In the genomic region with DNA sequence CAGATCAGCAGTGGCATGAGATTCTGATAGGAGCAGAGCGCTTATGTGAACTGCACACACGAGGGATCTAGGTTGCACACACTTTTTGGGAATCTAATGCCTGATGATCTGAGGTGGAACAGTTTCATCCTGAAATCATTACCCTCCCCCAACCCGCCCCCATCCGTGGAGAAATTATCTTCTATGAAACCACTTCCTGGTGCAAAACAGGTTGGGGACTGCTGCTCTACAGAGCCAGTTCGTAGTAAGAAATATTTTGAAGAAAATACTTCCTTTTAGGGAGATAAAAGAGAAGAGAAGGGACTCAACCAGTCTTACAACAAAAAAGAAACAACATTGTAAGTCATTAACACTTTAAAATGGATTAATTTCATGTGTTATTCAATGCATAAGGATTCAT, we compare ENCODE assay signal across 26 cellular contexts.
DNase-seq lines count a peak whose midpoint lies in the region; ATAC-seq and FAIRE-seq lines count a peak whose summit lies in the region.
"Had no signal": no experiment of that assay in that cellular context is flagged by ENCODE, and none has a peak within 500 bp of the region (broad histone marks: within the 10 kb centered on the region; RNA-seq: fewer than 3 reads in every experiment).

No MANE protein-coding gene starts in this region.

- no peak overlapping the region for H3K4me3 ChIP-seq in BLaER1
- H3K4me3 ChIP-seq in CD4-positive, CD25-positive, alpha-beta regulatory T cell (ENCODE audit: low read depth, low read length), result no peak overlapping the region
- H3K4me3 ChIP-seq: A549, SJCRH30 had no signal

- H3K4me2 ChIP-seq in BLaER1, result peak overlapping the region; percentile 36
- H3K4me2 ChIP-seq: A549 had no signal

- H3K27me3 Mint-ChIP-seq in activated naive CD4-positive, alpha-beta T cell treated with anti-CD3 and anti-CD28 coated beads for 36 hours (ENCODE audit: low read depth), result no peaks in the 10 kb centered on the region
- no peaks in the 10 kb centered on the region for H3K27me3 Mint-ChIP-seq in CD4-positive, CD25-positive, alpha-beta regulatory T cell
- peaks cover 0 to 5% of the 10 kb centered on the region in 2 donors for H3K27me3 Mint-ChIP-seq in T-cell

- H3K9ac ChIP-seq in BLaER1, result no peak overlapping the region

- no peak overlapping the region for H3K4me3 Mint-ChIP-seq in activated naive CD4-positive, alpha-beta T cell treated with anti-CD3 and anti-CD28 coated beads for 36 hours
- H3K4me3 Mint-ChIP-seq in CD4-positive, CD25-positive, alpha-beta regulatory T cell, result peak overlapping the region in 3 of 4 donors; percentile 16 to 69 (median 52)
- peak overlapping the region in 1 of 3 donors; percentile 35 for H3K4me3 Mint-ChIP-seq in T-cell

- no peak overlapping the region for H3K27ac ChIP-seq in BLaER1
- H3K27ac ChIP-seq in CD4-positive, CD25-positive, alpha-beta regulatory T cell (ENCODE audit: insufficient read depth, low read length, poor library complexity, severe bottlenecking), result no peak overlapping the region
- H3K27ac ChIP-seq: A549, C4-2B, SJCRH30 had no signal

- ATAC-seq in CD4-positive, CD25-positive, alpha-beta regulatory T cell (ENCODE audit: low read depth in 2 of 2), result peak; percentile 31 to 50
- peak; percentile 52 to 74 (median 68) for ATAC-seq in T-cell (replicated peaks in 1 of 4)
- ATAC-seq: A549, HCT116, PC-3, Right ventricle myocardium inferior, SK-N-SH treated with all-trans-retinoic acid at 6 μM for 48 hours had no signal

- no peak for FAIRE-seq in urothelium cell line (lab: Jason Lieb, UNC)
- FAIRE-seq: A549, GM12892, GM19239 had no signal

- POLR2A ChIA-PET in T-cell (lab: Charles Lee), result no interaction called here

- H4K20me1 ChIP-seq in BLaER1, result no peaks in the 10 kb centered on the region

- peaks cover 1% of the 10 kb centered on the region for H3K9me3 Mint-ChIP-seq in activated naive CD4-positive, alpha-beta T cell treated with anti-CD3 and anti-CD28 coated beads for 36 hours
- peaks cover 0 to 3% (median 0%) of the 10 kb centered on the region in 7 donors for H3K9me3 Mint-ChIP-seq in CD4-positive, CD25-positive, alpha-beta regulatory T cell
- H3K9me3 Mint-ChIP-seq in T-cell, result no peaks in the 10 kb centered on the region

- H3K4me1 Mint-ChIP-seq in activated naive CD4-positive, alpha-beta T cell treated with anti-CD3 and anti-CD28 coated beads for 36 hours (ENCODE audit: low read depth), result peaks cover 20% of the 10 kb centered on the region
- peaks cover 7 to 27% (median 11%) of the 10 kb centered on the region in 4 donors for H3K4me1 Mint-ChIP-seq in CD4-positive, CD25-positive, alpha-beta regulatory T cell
- H3K4me1 Mint-ChIP-seq in T-cell, result peaks cover 23 to 25% (median 23%) of the 10 kb centered on the region in 3 donors

- H3K36me3 Mint-ChIP-seq in activated naive CD4-positive, alpha-beta T cell treated with anti-CD3 and anti-CD28 coated beads for 36 hours (ENCODE audit: low read depth), result no peaks in the 10 kb centered on the region
- no peaks in the 10 kb centered on the region for H3K36me3 Mint-ChIP-seq in CD4-positive, CD25-positive, alpha-beta regulatory T cell
- H3K36me3 Mint-ChIP-seq in T-cell, result no peaks in the 10 kb centered on the region

- no peaks in the 10 kb centered on the region for H3K27me3 ChIP-seq in BLaER1
- H3K27me3 ChIP-seq in CD4-positive, CD25-positive, alpha-beta regulatory T cell (ENCODE audit: control insufficient read depth, insufficient read depth, low read length), result no peaks in the 10 kb centered on the region
- H3K27me3 ChIP-seq: SJCRH30 had no signal

- H3K36me3 ChIP-seq in BLaER1, result no peaks in the 10 kb centered on the region
- H3K36me3 ChIP-seq in CD4-positive, CD25-positive, alpha-beta regulatory T cell (ENCODE audit: control insufficient read depth, insufficient read depth, low read length), result no peaks in the 10 kb centered on the region
- H3K36me3 ChIP-seq: SJCRH30 had no signal

- peak; percentile 13 for DNase-seq in activated naive CD4-positive, alpha-beta T cell treated with anti-CD3 and anti-CD28 coated beads for 36 hours
- DNase-seq in activated naive CD4-positive, alpha-beta T cell treated with Interleukin-2 at 50 U/mL for 16 hours, result no peak
- DNase-seq in CD4-positive, CD25-positive, alpha-beta regulatory T cell, result peak in 2 of 3 donors; percentile 10 to 27
- DNase-seq in T-cell (peak in 7 of 34 experiments; percentile 1 to 12 (median 7)), NCI-H82 (lab: John Stamatoyannopoulos, UW) (no peak), urothelium cell line (ENCODE audit: low spot score) (no peak)
- DNase-seq: AML-193, Calu3, DMS79 treated with DMSO at 0.1 percent for 48 hours, Kasumi-1, MV-4-11, NCI-H1105, NCI-H1436 treated with DMSO at 0.1 percent for 48 hours, NCI-H187 treated with DMSO at 0.1 percent for 48 hours, NCI-H524, NCI-H748 treated with DMSO at 0.1 percent for 48 hours, PC-3, SJCRH30 had no signal

- H3K9me3 ChIP-seq in BLaER1, result no peaks in the 10 kb centered on the region
- H3K9me3 ChIP-seq in CD4-positive, CD25-positive, alpha-beta regulatory T cell (ENCODE audit: control insufficient read depth in 2 of 2, low read length in 2 of 2), result no peaks in the 10 kb centered on the region
- H3K9me3 ChIP-seq: A549, SJCRH30 had no signal

- intact Hi-C loops in activated naive CD4-positive, alpha-beta T cell treated with anti-CD3 and anti-CD28 coated beads for 36 hours (cut with micrococcal nuclease), result no loop called here

- H3K27ac Mint-ChIP-seq in activated naive CD4-positive, alpha-beta T cell treated with anti-CD3 and anti-CD28 coated beads for 36 hours, result peak overlapping the region; percentile 18
- H3K27ac Mint-ChIP-seq in CD4-positive, CD25-positive, alpha-beta regulatory T cell, result peak overlapping the region; percentile 31 to 85 (median 73)
- H3K27ac Mint-ChIP-seq in T-cell, result peak overlapping the region; percentile 66 to 91

- CTCF ChIA-PET in activated naive CD4-positive, alpha-beta T cell treated with anti-CD3 and anti-CD28 coated beads for 36 hours (lab: Charles Lee), result no interaction called here
- CTCF ChIA-PET in T-cell (lab: Charles Lee), result no interaction called here

- H3K4me1 ChIP-seq in BLaER1, result peaks cover 10% of the 10 kb centered on the region
- H3K4me1 ChIP-seq in CD4-positive, CD25-positive, alpha-beta regulatory T cell (ENCODE audit: control insufficient read depth, insufficient read depth, low read length, poor library complexity, severe bottlenecking), result peaks cover 5% of the 10 kb centered on the region
- H3K4me1 ChIP-seq: A549, SJCRH30 had no signal

Comparison
In these comparisons a context has a peak if more than half of its experiments do, and no peak if none do; other contexts are left out.
1. DNase-seq: peak in activated naive CD4-positive, alpha-beta T cell treated with anti-CD3 and anti-CD28 coated beads for 36 hours (single experiment) and CD4-positive, CD25-positive, alpha-beta regulatory T cell (2 of 3); none in activated naive CD4-positive, alpha-beta T cell treated with Interleukin-2 at 50 U/mL for 16 hours (single experiment), NCI-H82 (single experiment) and urothelium cell line (single experiment).
2. H3K27ac Mint-ChIP-seq: peak in every context shown above with its lines; median percentile 78 in T-cell; 73 in CD4-positive, CD25-positive, alpha-beta regulatory T cell; 18 in activated naive CD4-positive, alpha-beta T cell treated with anti-CD3 and anti-CD28 coated beads for 36 hours.